Comparison of ENCODE assay signal across 26 cellular contexts in the genomic region with DNA sequence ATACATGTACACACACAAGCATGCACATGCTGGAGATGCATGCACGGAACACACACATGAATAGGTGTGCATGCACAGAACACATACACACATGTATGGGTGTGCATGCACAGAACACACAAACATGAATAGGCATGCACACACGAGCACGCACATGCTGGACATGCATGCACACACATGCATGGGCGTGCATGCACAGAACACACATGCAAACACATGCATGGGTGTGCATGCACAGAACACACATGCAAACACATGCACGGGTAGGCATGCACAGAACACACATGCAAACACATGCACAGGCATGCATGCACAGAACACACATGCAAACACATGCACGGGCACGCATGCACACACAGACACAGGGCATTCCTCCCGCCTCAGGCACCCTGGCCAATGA.
"Had no signal": no experiment of that assay in that cellular context is flagged by ENCODE, and none has a peak within 500 bp of the region (broad histone marks: within the 10 kb centered on the region; RNA-seq: fewer than 3 reads in every experiment).

No MANE protein-coding gene starts in this region.

- H3K27ac Mint-ChIP-seq: dendritic cell treated with granulocyte-macrophage colony-stimulating factor and Interleukin-4, amounts not matched to agents 40 ng/mL and 50 ng/mL, for 4 days; immature natural killer cell; mesothelial cell of epicardium; naive B cell; natural killer cell treated with Interleukin-12 subunit alpha and Interleukin-12 subunit beta and Interleukin-15 and Interleukin-18, amount 100 ng/mL, for 72 hours; stimulated activated effector memory CD8-positive, alpha-beta T cell treated with anti-CD3 and anti-CD28 coated beads, Interleukin-12 subunit alpha, Interleukin-12 subunit beta, amount 100 ng/mL, for 72 hours had no signal

- DNase-seq: colonic mucosa; effector memory CD4-positive, alpha-beta T cell; esophagus squamous epithelium; foreskin melanocyte; glutamatergic neuron; heart right ventricle; hypothalamus; immature natural killer cell; mesenchymal stem cell; mucosa of descending colon; naive B cell; sigmoid colon; stimulated activated CD4-positive, alpha-beta T cell treated with anti-CD3 and anti-CD28 coated beads, Interleukin-2, amount 100 ng/mL, for 24 hours; stimulated activated CD4-positive, alpha-beta T cell treated with anti-CD3 and anti-CD28 coated beads, Interleukin-4, amount 100 ng/mL, for 24 hours; stimulated activated naive CD4-positive, alpha-beta T cell treated with Interleukin-2 at 50 U/mL for 16 hours; stomach; thyroid gland; trophoblast cell had no signal

- H3K4me1 Mint-ChIP-seq: immature natural killer cell; mesothelial cell of epicardium; naive B cell; neural crest cell; stimulated activated effector memory CD8-positive, alpha-beta T cell treated with anti-CD3 and anti-CD28 coated beads, Interleukin-12 subunit alpha, Interleukin-12 subunit beta, amount 100 ng/mL, for 72 hours had no signal

- FAIRE-seq: keratinocyte had no signal

- H3K4me3 Mint-ChIP-seq: dendritic cell treated with granulocyte-macrophage colony-stimulating factor and Interleukin-4, amounts not matched to agents 40 ng/mL and 50 ng/mL, for 4 days; immature natural killer cell; mesothelial cell of epicardium; naive B cell; natural killer cell treated with Interleukin-12 subunit alpha and Interleukin-12 subunit beta and Interleukin-15 and Interleukin-18, amount 100 ng/mL, for 72 hours; neural crest cell; stimulated activated effector memory CD8-positive, alpha-beta T cell treated with anti-CD3 and anti-CD28 coated beads, Interleukin-12 subunit alpha, Interleukin-12 subunit beta, amount 100 ng/mL, for 72 hours had no signal

- H3K36me3 Mint-ChIP-seq: immature natural killer cell; mesothelial cell of epicardium; natural killer cell treated with Interleukin-12 subunit alpha and Interleukin-12 subunit beta and Interleukin-15 and Interleukin-18, amount 100 ng/mL, for 72 hours; stimulated activated effector memory CD8-positive, alpha-beta T cell treated with anti-CD3 and anti-CD28 coated beads, Interleukin-12 subunit alpha, Interleukin-12 subunit beta, amount 100 ng/mL, for 72 hours had no signal

- H3K4me3 ChIP-seq: colonic mucosa, esophagus squamous epithelium, heart right ventricle, mucosa of descending colon, prostate gland, right atrium auricular region, sigmoid colon, stomach, thyroid gland had no signal

- H3K27me3 Mint-ChIP-seq: dendritic cell treated with granulocyte-macrophage colony-stimulating factor and Interleukin-4, amounts not matched to agents 40 ng/mL and 50 ng/mL, for 4 days; naive B cell; natural killer cell treated with Interleukin-12 subunit alpha and Interleukin-12 subunit beta and Interleukin-15 and Interleukin-18, amount 100 ng/mL, for 72 hours had no signal

- H3K4me1 ChIP-seq: colonic mucosa, esophagus squamous epithelium, heart right ventricle, prostate gland, right atrium auricular region, sigmoid colon, stomach, thyroid gland had no signal

- H3K27ac ChIP-seq: colonic mucosa, esophagus squamous epithelium, heart right ventricle, prostate gland, right atrium auricular region, sigmoid colon, stomach, thyroid gland had no signal

- H3K36me3 ChIP-seq: colonic mucosa, esophagus squamous epithelium, heart right ventricle, prostate gland, right atrium auricular region, sigmoid colon, stomach, thyroid gland had no signal

- ATAC-seq: heart right ventricle; mucosa of descending colon; natural killer cell treated with Interleukin-12 subunit alpha and Interleukin-12 subunit beta and Interleukin-15 and Interleukin-18, amount 100 ng/mL, for 72 hours; stimulated activated effector memory CD8-positive, alpha-beta T cell treated with anti-CD3 and anti-CD28 coated beads, Interleukin-12 subunit alpha, Interleukin-12 subunit beta, amount 100 ng/mL, for 72 hours had no signal

- H3K27me3 ChIP-seq: colonic mucosa, esophagus squamous epithelium, heart right ventricle, right atrium auricular region, sigmoid colon, thyroid gland had no signal

- H3K9me3 ChIP-seq: colonic mucosa, prostate gland, thyroid gland had no signal
